ENCODE assay signal across 8 cellular contexts in the genomic region with DNA sequence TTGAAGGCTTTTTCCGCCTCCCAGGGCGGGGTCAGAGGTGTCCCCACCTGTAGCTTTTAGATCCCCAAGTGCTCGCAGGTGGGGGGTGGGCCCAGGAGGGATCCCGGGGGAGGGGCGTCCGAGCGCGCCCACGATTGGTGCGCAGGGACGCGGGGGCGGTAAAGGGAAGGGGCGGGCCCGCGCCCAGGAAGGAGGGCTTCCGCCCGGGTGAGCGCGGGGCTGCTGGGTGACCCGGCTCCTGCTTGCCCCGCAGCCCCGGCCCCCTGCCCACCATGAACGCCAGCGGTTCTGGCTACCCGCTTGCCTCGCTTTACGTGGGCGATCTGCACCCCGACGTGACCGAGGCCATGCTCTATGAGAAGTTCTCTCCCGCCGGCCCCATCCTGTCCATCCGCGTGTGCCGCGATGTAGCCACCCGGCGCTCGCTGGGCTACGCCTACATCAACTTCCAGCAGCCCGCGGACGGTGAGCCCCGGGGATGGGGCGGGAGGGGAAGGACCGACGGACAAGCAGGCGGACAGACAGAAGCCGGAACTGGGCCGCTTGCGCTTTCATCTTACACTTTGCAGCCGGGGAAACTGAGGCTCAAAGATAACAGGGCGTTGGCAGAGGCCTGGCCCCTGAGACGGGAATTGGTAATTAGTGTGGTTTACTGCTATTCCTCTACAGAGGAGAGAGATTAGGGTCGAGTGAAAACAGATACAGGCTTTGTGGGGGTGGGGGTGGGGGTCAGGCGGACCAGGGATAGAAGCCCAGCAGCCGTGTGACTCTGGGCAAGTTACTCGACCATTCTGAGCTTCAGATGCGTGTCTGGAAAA. TPM values are rescaled to one million over a fixed set of nuclear protein-coding genes. Genes with fewer than 3 reads are reported as not detected.
DNase-seq lines count a peak whose midpoint lies in the region; ATAC-seq and TF ChIP-seq lines count a peak whose summit lies in the region.

A gene (plus strand): TSS at position 189 of the 818 bp plus-strand sequence. CDS start 84 bp downstream, at position 273.

- TF ChIP-seq RAD21 in IMR-90 (IDR thresholded peaks at IDR 0.05; ENCODE audit: low read length) = no peak

- peak; percentile 95 for DNase-seq in Caco-2
- peak; percentile 54 for DNase-seq in IMR-90
- peak; percentile 99 for DNase-seq in RWPE1 (ENCODE audit: low spot score)
- peak; percentile 68 for DNase-seq in activated T-helper 9 cell treated with anti-CD3 and anti-CD28 coated beads, Interleukin-2, amount 50 U/mL, for 16 hours (ENCODE audit: low read depth)
- peak; percentile 55 to 86 for DNase-seq in foreskin fibroblast
- DNase-seq in suprapubic skin (ENCODE audit: low spot score in 2 of 2) = peak in 1 of 2 donors; percentile 74

- in situ Hi-C loops in IMR-90 (cut with MboI; ENCODE audit: low sequenced_read_pairs) = no loop called here

- CTCF ChIA-PET in Caco-2 (lab: Charles Lee) (interaction anchor here (0.6 to 2.5 kb wide), 19 partner anchors 22 to 1809 kb away, joined by 3 to 16 read pairs (median 5); a partner anchor contains a TSS), IMR-90 (lab: Yijun Ruan, JAX) (interaction anchor here (1.6 kb wide), 1 partner anchor 25 kb away, joined by 3 read pairs; no protein-coding TSS in a partner anchor), RWPE1 (lab: Yijun Ruan, JAX) (interaction anchor here (0.5 to 1.0 kb wide), 3 partner anchors 17 to 49 kb away, joined by 3 to 6 read pairs (median 3); no protein-coding TSS in a partner anchor)

- peak within 1 kb of the TSS; percentile 73 for H2AK5ac ChIP-seq in IMR-90 (ENCODE audit: low read depth, low read length)

- peak within 1 kb of the TSS; percentile 92 for H3K27ac Mint-ChIP-seq in Caco-2 (ENCODE audit: unreplicated experiment)

- peak within 1 kb of the TSS; percentile 7 for H2BK5ac ChIP-seq in IMR-90 (ENCODE audit: low read depth, low read length, poor library complexity, severe bottlenecking)

- TF ChIP-seq POLR2A in IMR-90 (IDR thresholded peaks at IDR 0.05; ENCODE audit: low read depth, low read length) = peak; percentile 31; the same call in 1 of the 2 replicates
- no peak for TF ChIP-seq POLR2A in suprapubic skin (IDR thresholded peaks at IDR 0.05)

- intact Hi-C loops in Caco-2 (cut with micrococcal nuclease; ENCODE audit: unreplicated experiment) (loop anchor here (1.0 to 2.0 kb wide), 2 partner anchors 57 to 217 kb away; a partner anchor contains a TSS), IMR-90 (cut with micrococcal nuclease) (no loop called here)

- peak within 1 kb of the TSS; percentile 3; the same call in 1 of the 2 replicates for H4K5ac ChIP-seq in IMR-90 (ENCODE audit: low read depth, low read length)

- dilution Hi-C loops in IMR-90 (cut with HindIII; ENCODE audit: low sequenced_read_pairs, unreplicated experiment) = no loop called here

- H3K14ac ChIP-seq in IMR-90 (replicated peaks; ENCODE audit: low read depth, low read length) = peak within 1 kb of the TSS; percentile 76

- peaks cover 98% of the 10 kb centered on the region for H3K36me3 Mint-ChIP-seq in Caco-2 (ENCODE audit: insufficient read depth, unreplicated experiment)

- H2AK9ac ChIP-seq in IMR-90 (replicated peaks; ENCODE audit: low read depth, low read length, poor library complexity) = peak within 1 kb of the TSS; percentile 92

- H3K27ac ChIP-seq in IMR-90 (ENCODE audit: insufficient read depth, low read length) (peak within 1 kb of the TSS; percentile 68), RWPE1 (peak within 1 kb of the TSS; percentile 64), suprapubic skin (no peak within 1 kb of the TSS)

- no peak for TF ChIP-seq EP300 in suprapubic skin (IDR thresholded peaks at IDR 0.05)

- peaks cover 16 to 23% of the 10 kb centered on the region in 2 experiments for H3K79me1 ChIP-seq in IMR-90 (ENCODE audit: low read depth in 1 of 2, low read length in 2 of 2)

- H3K18ac ChIP-seq in IMR-90 (ENCODE audit: low read depth, low read length) = no peak within 1 kb of the TSS

- peak within 1 kb of the TSS; percentile 54; the same call in 1 of the 2 replicates for H3K56ac ChIP-seq in IMR-90 (ENCODE audit: extremely low read depth, insufficient read depth, low read length)

- H3K4ac ChIP-seq in IMR-90 (ENCODE audit: low read depth, low read length) = peak within 1 kb of the TSS; percentile 58

- H2BK20ac ChIP-seq in IMR-90 (ENCODE audit: low read depth, low read length) = no peak within 1 kb of the TSS

- WGBS in IMR-90 (ENCODE audit: extremely low coverage in 2 of 2, insufficient read length in 1 of 2), 2 experiments = 0% methylated on average over 10 of the region's 61 CpGs; no CpG with 5 or more reads in 1 of the 2 experiments
- WGBS in suprapubic skin = 4% methylated on average over 30 of the region's 61 CpGs

- peak within 1 kb of the TSS; percentile 67 for H3K9ac ChIP-seq in IMR-90 (ENCODE audit: low read depth, low read length)

- H4K91ac ChIP-seq in IMR-90 (ENCODE audit: insufficient read depth, low read depth, low read length) = peak within 1 kb of the TSS; percentile 11

- no TSS peak for BruUV-seq in Caco-2 (replicated peaks; lab: Mats Ljungman, UMichigan)
- BruUV-seq in IMR-90 (replicated peaks; lab: Mats Ljungman, UMichigan) = no TSS peak

- H3K4me1 Mint-ChIP-seq in Caco-2 (ENCODE audit: low read depth, unreplicated experiment) = peaks cover 19% of the 10 kb centered on the region

- peak within 1 kb of the TSS; percentile 71 for H3K23ac ChIP-seq in IMR-90 (ENCODE audit: low read depth, low read length)

- no peak within 1 kb of the TSS; the same call in 1 of the 2 replicates for H2BK120ac ChIP-seq in IMR-90 (ENCODE audit: low read depth, low read length)

- peak within 1 kb of the TSS; percentile 85 for H3K4me3 Mint-ChIP-seq in Caco-2 (ENCODE audit: unreplicated experiment)

- H3K27me3 ChIP-seq in Caco-2 (replicated peaks; ENCODE audit: control insufficient read depth, insufficient read depth, low read length) (no peaks in the 10 kb centered on the region), IMR-90 (ENCODE audit: control insufficient read depth, insufficient read depth, low read length) (no peaks in the 10 kb centered on the region), neuron (ENCODE audit: insufficient read depth, low read length) (no peaks in the 10 kb centered on the region), suprapubic skin (no peaks in the 10 kb centered on the region)

- H3K4me2 ChIP-seq in IMR-90 (ENCODE audit: low read depth, low read length) = peak within 1 kb of the TSS; percentile 89

- no peaks in the 10 kb centered on the region for H3K27me3 Mint-ChIP-seq in Caco-2 (ENCODE audit: insufficient read depth, unreplicated experiment)

- H3K9me3 ChIP-seq in Caco-2 (no peaks in the 10 kb centered on the region), IMR-90 (ENCODE audit: control insufficient read depth, insufficient read depth, low read length) (no peaks in the 10 kb centered on the region), neuron (ENCODE audit: low read length) (no peaks in the 10 kb centered on the region), suprapubic skin (no peaks in the 10 kb centered on the region)

- H2AFZ ChIP-seq in IMR-90 (replicated peaks; ENCODE audit: low read length, poor library complexity) (peak within 1 kb of the TSS; percentile 96), neuron (ENCODE audit: low read depth, low read length) (no peak within 1 kb of the TSS)

- H4K8ac ChIP-seq in IMR-90 (ENCODE audit: low read depth in 2 of 2, low read length in 2 of 2) = peak within 1 kb of the TSS; percentile 46 to 85

- H3K9me1 ChIP-seq in IMR-90 (ENCODE audit: insufficient read depth, low read length) = peaks cover 10% of the 10 kb centered on the region

- no peaks in the 10 kb centered on the region for H3K9me3 Mint-ChIP-seq in Caco-2 (ENCODE audit: unreplicated experiment)

- H3K4me3 ChIP-seq in Caco-2 (ENCODE audit: low read depth, low read length) (peak within 1 kb of the TSS; percentile 82), IMR-90 (ENCODE audit: insufficient read depth, low read depth, low read length) (peak within 1 kb of the TSS; percentile 96), foreskin fibroblast (ENCODE audit: low read depth in 1 of 2, low read length in 2 of 2) (peak within 1 kb of the TSS; percentile 70 to 77), neuron (ENCODE audit: low read length) (peak within 1 kb of the TSS; percentile 39), suprapubic skin (peak within 1 kb of the TSS; percentile 71)

- ATAC-seq in GM21381 (IDR thresholded peaks at IDR 0.05; ENCODE audit: unreplicated experiment) (peak; percentile 87), IMR-90 (ENCODE audit: low read depth) (peak; percentile 97)

- TF ChIP-seq CTCF in Caco-2 (IDR thresholded peaks at IDR 0.05; ENCODE audit: insufficient read depth in 1 of 2, low read depth in 1 of 2, low read length in 1 of 2, severe bottlenecking in 1 of 2, unreplicated experiment in 1 of 2) (no peak), IMR-90 (conservative IDR thresholded peaks at IDR 0.05; ENCODE audit: low read depth, low read length) (no peak), RWPE1 (conservative IDR thresholded peaks at IDR 0.05; ENCODE audit: low read depth) (no peak), foreskin fibroblast (IDR thresholded peaks at IDR 0.05; ENCODE audit: low read depth, low read length) (no peak), suprapubic skin (IDR thresholded peaks at IDR 0.05) (no peak)

- H3K36me3 ChIP-seq in Caco-2 (ENCODE audit: control insufficient read depth, insufficient read depth, low read length) (peaks cover 6% of the 10 kb centered on the region; the same call in 1 of the 2 replicates), IMR-90 (ENCODE audit: control insufficient read depth, insufficient read depth, low read length) (peaks cover 24% of the 10 kb centered on the region), neuron (ENCODE audit: insufficient read depth, low read length) (peaks cover 32% of the 10 kb centered on the region), suprapubic skin (peaks cover 37% of the 10 kb centered on the region)

- POLR2A ChIA-PET in Caco-2 (lab: Charles Lee) = interaction anchor here (0.5 to 2.3 kb wide), 21 partner anchors 11 to 971 kb away, joined by 3 to 28 read pairs (median 4); a partner anchor contains a TSS
- POLR2A ChIA-PET in IMR-90 (lab: Charles Lee; ENCODE audit: unreplicated experiment) = interaction anchor here (0.6 kb wide), 1 partner anchor 23 kb away, joined by 3 read pairs; no protein-coding TSS in a partner anchor
- POLR2A ChIA-PET in RWPE1 (lab: Yijun Ruan, JAX; ENCODE audit: low non-redundant PET) = interaction anchor here (0.5 to 1.0 kb wide), 6 partner anchors 21 to 466 kb away, joined by 3 to 10 read pairs (median 4); no protein-coding TSS in a partner anchor

- H3K4me1 ChIP-seq in Caco-2 = peaks cover 21% of the 10 kb centered on the region
- peaks cover 4% of the 10 kb centered on the region for H3K4me1 ChIP-seq in IMR-90 (ENCODE audit: control insufficient read depth, insufficient read depth, low read length)
- H3K4me1 ChIP-seq in neuron (ENCODE audit: insufficient read depth, low read length) = no peaks in the 10 kb centered on the region
- peaks cover 17% of the 10 kb centered on the region for H3K4me1 ChIP-seq in suprapubic skin

- peaks cover 9% of the 10 kb centered on the region; the same call in 1 of the 2 replicates for H4K20me1 ChIP-seq in IMR-90 (ENCODE audit: insufficient read depth, low read length)

- no peak within 1 kb of the TSS for H2BK15ac ChIP-seq in IMR-90 (ENCODE audit: low read depth, low read length)

RNA-seq across cellular contexts. Expression of the gene that starts here (rescaled TPM):
- total RNA-seq in Caco-2 (2022) (242 and 255 TPM in 2 replicates), IMR-90 (2012; rRNA removed) (4.7 and 6.1 TPM in 2 replicates), suprapubic skin (10 to 100 TPM; 11.7 to 61.1 (median 19.4) TPM)
- 76.6 and 82.4 TPM in 2 replicates for polyA plus RNA-seq in IMR-90 (2012; rRNA removed)
- 18.1 and 18.2 TPM in 2 replicates for polyA plus RNA-seq in IMR-90 (2012; cell fraction: cytosol; rRNA removed)
- polyA plus RNA-seq in IMR-90 (2012; cell fraction: nucleus; rRNA removed; ENCODE audit: low replicate concordance) = 901 and 1,315 TPM in 2 replicates

Comparison
In these comparisons a context has a peak if more than half of its experiments do, and no peak if none do; other contexts are left out.
1. H3K4me3 ChIP-seq: peak in every context shown above with its lines; median percentile 96 in IMR-90; 82 in Caco-2; 74 in foreskin fibroblast; 71 in suprapubic skin; 39 in neuron.